ENCODE assay signal across 18 cellular contexts in genomic region chr15:41025393-41025792, GRCh38.
"Had no signal": no experiment of that assay in that cellular context is flagged by ENCODE, and none has a peak within 500 bp of the region (broad histone marks: within the 10 kb centered on the region; RNA-seq: fewer than 3 reads in every experiment).

No MANE protein-coding gene starts in this region.

- H3K36me3 ChIP-seq: breast epithelium had no signal

- H3K27ac Mint-ChIP-seq: activated CD4-positive, alpha-beta T cell treated with anti-CD3 and anti-CD28 coated beads, Interleukin-2, amount 10 ng/mL, durations not matched to agents 24 days and 14 days; activated CD8-positive, alpha-beta T cell treated with anti-CD3 and anti-CD28 coated beads, Interleukin-2, amount 10 ng/mL, durations not matched to agents 7 days and 5 days; activated naive CD8-positive, alpha-beta T cell treated with anti-CD3 and anti-CD28 coated beads, Interleukin-2, amount 10 ng/mL, durations not matched to agents 7 days and 5 days; dendritic cell treated with granulocyte-macrophage colony-stimulating factor and Interleukin-4, amounts not matched to agents 40 ng/mL and 50 ng/mL, for 4 days; T-helper 2 cell treated with Interferon-gamma antibody and Interleukin-4, amounts not matched to agents 5 μg/mL and 100 μg/mL, for 36 hours had no signal

- H3K4me3 Mint-ChIP-seq: activated CD4-positive, alpha-beta T cell treated with anti-CD3 and anti-CD28 coated beads, Interleukin-2, amount 10 ng/mL, durations not matched to agents 24 days and 14 days; activated CD8-positive, alpha-beta T cell treated with anti-CD3 and anti-CD28 coated beads, Interleukin-2, amount 10 ng/mL, durations not matched to agents 7 days and 5 days; activated naive CD8-positive, alpha-beta T cell treated with anti-CD3 and anti-CD28 coated beads, Interleukin-2, amount 10 ng/mL, durations not matched to agents 7 days and 5 days; dendritic cell treated with granulocyte-macrophage colony-stimulating factor and Interleukin-4, amounts not matched to agents 40 ng/mL and 50 ng/mL, for 4 days; effector memory CD8-positive, alpha-beta T cell; nephron progenitor cell; T-helper 2 cell treated with Interferon-gamma antibody and Interleukin-4, amounts not matched to agents 5 μg/mL and 100 μg/mL, for 36 hours had no signal

- H3K9me3 ChIP-seq: breast epithelium, right lobe of liver, transverse colon had no signal

- H3K4me3 ChIP-seq: breast epithelium, right lobe of liver, transverse colon had no signal

- DNase-seq: activated CD4-positive, alpha-beta T cell treated with anti-CD3 and anti-CD28 coated beads, Interleukin-2, amount 10 ng/mL, durations not matched to agents 24 days and 14 days; activated CD4-positive, CD25-positive, alpha-beta regulatory T cell; activated CD8-positive, alpha-beta memory T cell treated with anti-CD3 and anti-CD28 coated beads, Interleukin-2, amount 50 U/mL, for 4 hours; activated CD8-positive, alpha-beta T cell treated with anti-CD3 and anti-CD28 coated beads, Interleukin-2, amount 10 ng/mL, durations not matched to agents 7 days and 5 days; activated naive CD4-positive, alpha-beta T cell; activated naive CD8-positive, alpha-beta T cell treated with anti-CD3 and anti-CD28 coated beads, Interleukin-2, amount 10 ng/mL, durations not matched to agents 7 days and 5 days; cerebellar nuclear complex; effector memory CD8-positive, alpha-beta T cell; islet precursor cell; nephron progenitor cell; occipital lobe; right lobe of liver; SW 1271; transverse colon had no signal

- H3K4me1 Mint-ChIP-seq: activated naive CD8-positive, alpha-beta T cell treated with anti-CD3 and anti-CD28 coated beads, Interleukin-2, amount 10 ng/mL, durations not matched to agents 7 days and 5 days had no signal

- H3K27me3 ChIP-seq: breast epithelium, right lobe of liver, transverse colon had no signal

- H3K27me3 Mint-ChIP-seq: activated CD4-positive, alpha-beta T cell treated with anti-CD3 and anti-CD28 coated beads, Interleukin-2, amount 10 ng/mL, durations not matched to agents 24 days and 14 days; activated naive CD8-positive, alpha-beta T cell treated with anti-CD3 and anti-CD28 coated beads, Interleukin-2, amount 10 ng/mL, durations not matched to agents 7 days and 5 days; dendritic cell treated with granulocyte-macrophage colony-stimulating factor and Interleukin-4, amounts not matched to agents 40 ng/mL and 50 ng/mL, for 4 days; effector memory CD8-positive, alpha-beta T cell had no signal

- H3K27ac ChIP-seq: breast epithelium, right lobe of liver had no signal

- H3K9me3 Mint-ChIP-seq: activated CD4-positive, alpha-beta T cell treated with anti-CD3 and anti-CD28 coated beads, Interleukin-2, amount 10 ng/mL, durations not matched to agents 24 days and 14 days; activated naive CD8-positive, alpha-beta T cell treated with anti-CD3 and anti-CD28 coated beads, Interleukin-2, amount 10 ng/mL, durations not matched to agents 7 days and 5 days; dendritic cell treated with granulocyte-macrophage colony-stimulating factor and Interleukin-4, amounts not matched to agents 40 ng/mL and 50 ng/mL, for 4 days; effector memory CD8-positive, alpha-beta T cell; nephron progenitor cell; T-helper 2 cell treated with Interferon-gamma antibody and Interleukin-4, amounts not matched to agents 5 μg/mL and 100 μg/mL, for 36 hours had no signal

- ATAC-seq: activated CD8-positive, alpha-beta T cell treated with anti-CD3 and anti-CD28 coated beads, Interleukin-2, amount 10 ng/mL, durations not matched to agents 7 days and 5 days; effector memory CD8-positive, alpha-beta T cell; left lobe of liver; right lobe of liver had no signal

- H3K4me1 ChIP-seq: breast epithelium, right lobe of liver had no signal
